ENCODE assay signal across 10 cellular contexts in genomic region chr3:133674290-133674912, GRCh38. TPM values are rescaled to one million over a fixed set of nuclear protein-coding genes. Genes with fewer than 3 reads are reported as not detected.
A peak's percentile ranks its signal among the peaks of the same experiment; 100 is the strongest.
DNase-seq lines count a peak whose midpoint lies in the region; ATAC-seq and TF ChIP-seq lines count a peak whose summit lies in the region.
"Had no signal": no experiment of that assay in that cellular context is flagged by ENCODE, and none has a peak within 500 bp of the region (broad histone marks: within the 10 kb centered on the region; RNA-seq: fewer than 3 reads in every experiment).

No MANE protein-coding gene starts in this region.

- peak overlapping the region; percentile 34 for H3K56ac ChIP-seq in mesendoderm (ENCODE audit: low read length)

- no peak overlapping the region for H3K27ac ChIP-seq in mesendoderm (ENCODE audit: low read depth, low read length)
- H3K27ac ChIP-seq: adrenal gland had no signal

- H3K79me2 ChIP-seq in mesendoderm (ENCODE audit: control insufficient read depth, insufficient read depth, low read length): no peaks in the 10 kb centered on the region

- CTCF ChIA-PET in activated naive CD4-positive, alpha-beta T cell treated with anti-CD3 and anti-CD28 coated beads for 36 hours (lab: Charles Lee): interaction anchor here (0.7 kb wide), 1 partner anchor 30 kb away, joined by 3 read pairs; no protein-coding TSS in a partner anchor

- ATAC-seq in stimulated activated naive B cell treated with anti-CD40 and anti-IgM and Interleukin-4, amounts not matched to agents 10 μg/mL and 1 μg/mL and 100 μg/mL, for 72 hours (replicated peaks): peak in 1 of 2 donors; percentile 16
- ATAC-seq in HG02885 (IDR thresholded peaks at IDR 0.05; ENCODE audit: poor library complexity, unreplicated experiment) (no peak), GM19324 (IDR thresholded peaks at IDR 0.05; ENCODE audit: low FRiP score, unreplicated experiment) (no peak)

- no peak overlapping the region for H3K4me3 ChIP-seq in mesendoderm (ENCODE audit: low read length)
- H3K4me3 ChIP-seq: adrenal gland had no signal

- intact Hi-C loops in activated naive CD4-positive, alpha-beta T cell treated with anti-CD3 and anti-CD28 coated beads for 36 hours (cut with micrococcal nuclease): no loop called here

- no peak overlapping the region for H4K8ac ChIP-seq in mesendoderm (ENCODE audit: low read depth, low read length)

- H2BK120ac ChIP-seq in mesendoderm (ENCODE audit: low read depth, low read length): no peak overlapping the region

- H3K9me3 Mint-ChIP-seq in activated naive CD4-positive, alpha-beta T cell treated with anti-CD3 and anti-CD28 coated beads, Interleukin-2, amount 50 U/mL, for 24 hours: no peaks in the 10 kb centered on the region
- peaks cover 3% of the 10 kb centered on the region for H3K9me3 Mint-ChIP-seq in activated naive CD4-positive, alpha-beta T cell treated with anti-CD3 and anti-CD28 coated beads for 36 hours
- H3K9me3 Mint-ChIP-seq in brain: peaks cover 4 to 15% (median 9%) of the 10 kb centered on the region in 5 experiments
- H3K9me3 Mint-ChIP-seq in stimulated activated naive B cell treated with anti-CD40 and anti-IgM and Interleukin-4, amounts not matched to agents 10 μg/mL and 1 μg/mL and 100 μg/mL, for 72 hours: peaks cover 5 to 6% of the 10 kb centered on the region in 2 donors

- H3K4ac ChIP-seq in mesendoderm (ENCODE audit: low read depth, low read length): no peak overlapping the region

- peak overlapping the region; percentile 48 for H3K4me2 ChIP-seq in mesendoderm (ENCODE audit: low read length)

- H3K27me3 Mint-ChIP-seq in activated naive CD4-positive, alpha-beta T cell treated with anti-CD3 and anti-CD28 coated beads, Interleukin-2, amount 50 U/mL, for 24 hours: peaks cover 32% of the 10 kb centered on the region
- peaks cover 45% of the 10 kb centered on the region for H3K27me3 Mint-ChIP-seq in activated naive CD4-positive, alpha-beta T cell treated with anti-CD3 and anti-CD28 coated beads for 36 hours (ENCODE audit: low read depth)
- H3K27me3 Mint-ChIP-seq in brain: peaks cover 62% of the 10 kb centered on the region
- peaks cover 53 to 68% of the 10 kb centered on the region in 2 donors for H3K27me3 Mint-ChIP-seq in stimulated activated naive B cell treated with anti-CD40 and anti-IgM and Interleukin-4, amounts not matched to agents 10 μg/mL and 1 μg/mL and 100 μg/mL, for 72 hours

- H3K4me1 Mint-ChIP-seq in activated naive CD4-positive, alpha-beta T cell treated with anti-CD3 and anti-CD28 coated beads, Interleukin-2, amount 50 U/mL, for 24 hours: peaks cover 4% of the 10 kb centered on the region
- H3K4me1 Mint-ChIP-seq in activated naive CD4-positive, alpha-beta T cell treated with anti-CD3 and anti-CD28 coated beads for 36 hours (ENCODE audit: low read depth): peaks cover 4% of the 10 kb centered on the region
- peaks cover 13% of the 10 kb centered on the region for H3K4me1 Mint-ChIP-seq in brain
- peaks cover 7 to 20% of the 10 kb centered on the region in 2 donors for H3K4me1 Mint-ChIP-seq in stimulated activated naive B cell treated with anti-CD40 and anti-IgM and Interleukin-4, amounts not matched to agents 10 μg/mL and 1 μg/mL and 100 μg/mL, for 72 hours

- no peaks in the 10 kb centered on the region for H3K4me1 ChIP-seq in mesendoderm (ENCODE audit: control insufficient read depth, low read depth, low read length)
- H3K4me1 ChIP-seq: adrenal gland had no signal

- H2BK15ac ChIP-seq in mesendoderm (replicated peaks; ENCODE audit: low read depth): no peak overlapping the region

- no peak for DNase-seq in activated naive CD4-positive, alpha-beta T cell treated with anti-CD3 and anti-CD28 coated beads for 36 hours
- DNase-seq in mesendoderm (no peak), Kasumi-1 (lab: John Stamatoyannopoulos, UW) (no peak)
- DNase-seq in stimulated activated naive B cell treated with anti-CD40 and anti-IgM and Interleukin-4, amounts not matched to agents 10 μg/mL and 1 μg/mL and 100 μg/mL, for 72 hours: no peak
- DNase-seq: adrenal gland, T-helper 9 cell had no signal

- H3K79me1 ChIP-seq in mesendoderm (ENCODE audit: low read length): no peaks in the 10 kb centered on the region

- peaks cover 2% of the 10 kb centered on the region for H3K36me3 Mint-ChIP-seq in activated naive CD4-positive, alpha-beta T cell treated with anti-CD3 and anti-CD28 coated beads, Interleukin-2, amount 50 U/mL, for 24 hours
- peaks cover 3% of the 10 kb centered on the region for H3K36me3 Mint-ChIP-seq in activated naive CD4-positive, alpha-beta T cell treated with anti-CD3 and anti-CD28 coated beads for 36 hours (ENCODE audit: low read depth)
- no peaks in the 10 kb centered on the region for H3K36me3 Mint-ChIP-seq in brain
- peaks cover 0 to 4% of the 10 kb centered on the region in 2 donors for H3K36me3 Mint-ChIP-seq in stimulated activated naive B cell treated with anti-CD40 and anti-IgM and Interleukin-4, amounts not matched to agents 10 μg/mL and 1 μg/mL and 100 μg/mL, for 72 hours

- no peak overlapping the region for H3K27ac Mint-ChIP-seq in activated naive CD4-positive, alpha-beta T cell treated with anti-CD3 and anti-CD28 coated beads, Interleukin-2, amount 50 U/mL, for 24 hours
- H3K27ac Mint-ChIP-seq in activated naive CD4-positive, alpha-beta T cell treated with anti-CD3 and anti-CD28 coated beads for 36 hours: no peak overlapping the region
- no peak overlapping the region for H3K27ac Mint-ChIP-seq in brain
- H3K27ac Mint-ChIP-seq in stimulated activated naive B cell treated with anti-CD40 and anti-IgM and Interleukin-4, amounts not matched to agents 10 μg/mL and 1 μg/mL and 100 μg/mL, for 72 hours: no peak overlapping the region

- WGBS in mesendoderm (ENCODE audit: extremely low coverage, insufficient coverage, low lambda C conversion rate): no CpG with 5 or more reads among the region's 47 CpGs

- H2AK5ac ChIP-seq in mesendoderm (ENCODE audit: low read length): no peak overlapping the region

- no peak overlapping the region for H4K5ac ChIP-seq in mesendoderm (ENCODE audit: low read length)

- peak overlapping the region; percentile 21 for H3K9ac ChIP-seq in mesendoderm (ENCODE audit: low read length)

- H3K4me3 Mint-ChIP-seq in activated naive CD4-positive, alpha-beta T cell treated with anti-CD3 and anti-CD28 coated beads, Interleukin-2, amount 50 U/mL, for 24 hours: peak overlapping the region; percentile 23
- H3K4me3 Mint-ChIP-seq in activated naive CD4-positive, alpha-beta T cell treated with anti-CD3 and anti-CD28 coated beads for 36 hours: no peak overlapping the region
- peak overlapping the region; percentile 59 to 81 (median 71) for H3K4me3 Mint-ChIP-seq in brain
- H3K4me3 Mint-ChIP-seq in stimulated activated naive B cell treated with anti-CD40 and anti-IgM and Interleukin-4, amounts not matched to agents 10 μg/mL and 1 μg/mL and 100 μg/mL, for 72 hours: peak overlapping the region; percentile 52 to 61

- no peak for TF ChIP-seq CTCF in brain (conservative IDR thresholded peaks at IDR 0.05)

- no peak overlapping the region for H3K18ac ChIP-seq in mesendoderm (ENCODE audit: low read length)

- peaks cover 17% of the 10 kb centered on the region for H3K27me3 ChIP-seq in mesendoderm (ENCODE audit: insufficient read depth, low read length, poor library complexity)

- H2BK5ac ChIP-seq in mesendoderm (ENCODE audit: low read length): no peak overlapping the region

- no peak overlapping the region for H3K23ac ChIP-seq in mesendoderm (ENCODE audit: low read length)

- H3K36me3 ChIP-seq in mesendoderm (ENCODE audit: control insufficient read depth, insufficient read depth, low read length): no peaks in the 10 kb centered on the region
- H3K36me3 ChIP-seq: adrenal gland had no signal

RNA-seq across cellular contexts. Expression of gene TOPBP1, which starts 12.7 kb away (rescaled TPM):
- 10 to 100 TPM; 65.4 to 65.8 TPM for total RNA-seq in activated naive CD4-positive, alpha-beta T cell treated with anti-CD3 and anti-CD28 coated beads for 36 hours
- polyA plus RNA-seq in brain (ENCODE audit: insufficient read depth, low read depth, low replicate concordance): 19.6 TPM
- 32.7 TPM for polyA plus RNA-seq in mesendoderm (2013, experiment 1 of 2)
- polyA plus RNA-seq in mesendoderm (2013, experiment 2 of 2): 32.9 TPM
